In genomic region chr2:179410552-179411356, GRCh38 we compare ENCODE assay signal across 8 cellular contexts.
DNase-seq lines count a peak whose midpoint lies in the region; ATAC-seq and TF ChIP-seq lines count a peak whose summit lies in the region.

No MANE protein-coding gene starts in this region.

- TF ChIP-seq POLR2A in transverse colon (IDR thresholded peaks at IDR 0.05) = no peak

- H3K9me3 ChIP-seq in lower lobe of right lung (no peaks in the 10 kb centered on the region), transverse colon (no peaks in the 10 kb centered on the region)

- ATAC-seq in GM21786 (IDR thresholded peaks at IDR 0.05; ENCODE audit: unreplicated experiment) (peak; percentile 76), lower lobe of right lung (peak; percentile 90)

- intact Hi-C loops in lower lobe of right lung (cut with DNase I) = no loop called here
- intact Hi-C loops in transverse colon (cut with DNase I; ENCODE audit: low total_unique reads) = no loop called here

- DNase-seq in NCI-H1436 (lab: John Stamatoyannopoulos, UW) (peak; percentile 53), NCI-H1436 treated with DMSO at 0.1 percent for 48 hours (lab: John Stamatoyannopoulos, UW) (no peak), LHCN-M2 (ENCODE audit: low read depth) (peak; percentile 71), RPMI8226 (peak; percentile 74), dedifferentiated amniotic fluid mesenchymal stem cell (ENCODE audit: extremely low spot score) (peak; percentile 24), lower lobe of right lung (no peak), transverse colon (peak; percentile 16)

- H3K36me3 ChIP-seq in lower lobe of right lung (no peaks in the 10 kb centered on the region), transverse colon (no peaks in the 10 kb centered on the region)

- TF ChIP-seq EP300 in transverse colon (IDR thresholded peaks at IDR 0.05; ENCODE audit: low read depth) = no peak

- H3K4me3 ChIP-seq in lower lobe of right lung = no peak overlapping the region
- H3K4me3 ChIP-seq in transverse colon = no peak overlapping the region

- WGBS in transverse colon (ENCODE audit: low coverage in 1 of 2), 2 donors = 14 to 36% methylated on average over 2 to 8 of the region's 8 CpGs

- H3K27ac ChIP-seq in lower lobe of right lung (no peak overlapping the region), transverse colon (no peak overlapping the region)

- no peaks in the 10 kb centered on the region for H3K27me3 ChIP-seq in lower lobe of right lung (ENCODE audit: low read depth)
- no peaks in the 10 kb centered on the region for H3K27me3 ChIP-seq in transverse colon

- TF ChIP-seq CTCF in lower lobe of right lung (IDR thresholded peaks at IDR 0.05) (peak; percentile 73), transverse colon (IDR thresholded peaks at IDR 0.05) (peak; percentile 51 to 77 (median 74))

- H3K4me1 ChIP-seq in lower lobe of right lung = peaks cover 4% of the 10 kb centered on the region
- H3K4me1 ChIP-seq in transverse colon = no peaks in the 10 kb centered on the region

- in situ Hi-C loops in transverse colon (cut with MboI; ENCODE audit: low pct_ligation_motif_present in 1 of 4, low pct_unique_long_range_greater_than_20kb in 1 of 4, low sequenced_read_pairs in 3 of 4) = loop anchor here in 2 of 4 donors (10.0 to 25.0 kb wide), 2 partner anchors 186 to 198 kb away; no protein-coding TSS in a partner anchor

Comparison
In these comparisons a context has a peak if more than half of its experiments do, and no peak if none do; other contexts are left out.
1. DNase-seq: peak in NCI-H1436 (single experiment), LHCN-M2 (single experiment), RPMI8226 (single experiment), dedifferentiated amniotic fluid mesenchymal stem cell (single experiment) and transverse colon (single experiment); none in NCI-H1436 treated with DMSO at 0.1 percent for 48 hours (single experiment) and lower lobe of right lung (single experiment).